2 cellular contexts compared by ENCODE assay signal in the genomic region with DNA sequence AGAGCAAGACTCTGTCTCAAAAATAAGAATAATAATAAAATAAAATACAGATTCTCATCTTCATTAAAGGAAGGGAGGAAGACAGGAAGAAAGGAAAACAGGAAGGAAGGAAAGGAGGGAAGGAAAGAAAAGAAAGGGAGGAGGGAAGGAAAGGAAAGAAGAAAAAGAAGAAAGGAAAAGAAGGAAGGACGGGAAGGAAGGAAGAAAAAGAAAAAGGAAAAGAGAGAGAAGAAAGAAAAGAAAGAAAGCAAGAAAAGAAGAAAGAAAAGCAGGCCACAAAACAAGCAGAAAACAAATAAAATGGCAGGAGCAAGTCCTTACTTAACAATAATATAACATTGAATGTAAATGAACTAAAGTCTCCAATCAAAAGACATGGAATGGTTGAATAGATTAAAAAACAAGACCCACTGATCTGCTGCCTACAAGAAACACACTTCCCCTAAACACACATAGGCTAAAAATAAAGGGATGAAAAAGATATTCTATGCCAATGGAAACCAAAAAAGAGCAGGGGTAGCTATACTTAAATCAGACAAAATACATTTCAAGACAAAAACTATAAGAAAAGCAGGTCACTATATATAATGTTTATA.
A peak's percentile ranks its signal among the peaks of the same experiment; 100 is the strongest.
TF ChIP-seq lines count a peak whose summit lies in the region.

No MANE protein-coding gene starts in this region.

TF ChIP-seq in K562, 482 proteins besides CTCF, POLR2A, EP300 and RAD21:
- TF ChIP-seq REST (CRISPR knock-in tag; IDR thresholded peaks at IDR 0.05; ENCODE audit: low read depth) (no peak), MAFF (IDR thresholded peaks at IDR 0.05; ENCODE audit: low read length) (no peak), BRF1 (IDR thresholded peaks at IDR 0.05; ENCODE audit: borderline replicate concordance, extremely low read depth, insufficient read length) (no peak), ZNF324 (CRISPR knock-in tag; IDR thresholded peaks at IDR 0.05) (no peak), EGR1 (conservative IDR thresholded peaks at IDR 0.05) (no peak), GTF2E2 (tag; IDR thresholded peaks at IDR 0.05) (no peak), ZNF75A (CRISPR knock-in tag; IDR thresholded peaks at IDR 0.05) (no peak), E2F8 (IDR thresholded peaks at IDR 0.05; ENCODE audit: low read depth, partially characterized antibody) (no peak)
- TF ChIP-seq, protein P1, sequence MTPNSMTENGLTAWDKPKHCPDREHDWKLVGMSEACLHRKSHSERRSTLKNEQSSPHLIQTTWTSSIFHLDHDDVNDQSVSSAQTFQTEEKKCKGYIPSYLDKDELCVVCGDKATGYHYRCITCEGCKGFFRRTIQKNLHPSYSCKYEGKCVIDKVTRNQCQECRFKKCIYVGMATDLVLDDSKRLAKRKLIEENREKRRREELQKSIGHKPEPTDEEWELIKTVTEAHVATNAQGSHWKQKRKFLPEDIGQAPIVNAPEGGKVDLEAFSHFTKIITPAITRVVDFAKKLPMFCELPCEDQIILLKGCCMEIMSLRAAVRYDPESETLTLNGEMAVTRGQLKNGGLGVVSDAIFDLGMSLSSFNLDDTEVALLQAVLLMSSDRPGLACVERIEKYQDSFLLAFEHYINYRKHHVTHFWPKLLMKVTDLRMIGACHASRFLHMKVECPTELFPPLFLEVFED (CRISPR knock-in tag; conservative IDR thresholded peaks at IDR 0.05), result 0 out of 2 replicates have a peak, but pooled peaks have one; percentile 45
- TF ChIP-seq, protein P2, sequence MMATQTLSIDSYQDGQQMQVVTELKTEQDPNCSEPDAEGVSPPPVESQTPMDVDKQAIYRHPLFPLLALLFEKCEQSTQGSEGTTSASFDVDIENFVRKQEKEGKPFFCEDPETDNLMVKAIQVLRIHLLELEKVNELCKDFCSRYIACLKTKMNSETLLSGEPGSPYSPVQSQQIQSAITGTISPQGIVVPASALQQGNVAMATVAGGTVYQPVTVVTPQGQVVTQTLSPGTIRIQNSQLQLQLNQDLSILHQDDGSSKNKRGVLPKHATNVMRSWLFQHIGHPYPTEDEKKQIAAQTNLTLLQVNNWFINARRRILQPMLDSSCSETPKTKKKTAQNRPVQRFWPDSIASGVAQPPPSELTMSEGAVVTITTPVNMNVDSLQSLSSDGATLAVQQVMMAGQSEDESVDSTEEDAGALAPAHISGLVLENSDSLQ (IDR thresholded peaks at IDR 0.05), result no peak
- TF ChIP-seq, protein P3, sequence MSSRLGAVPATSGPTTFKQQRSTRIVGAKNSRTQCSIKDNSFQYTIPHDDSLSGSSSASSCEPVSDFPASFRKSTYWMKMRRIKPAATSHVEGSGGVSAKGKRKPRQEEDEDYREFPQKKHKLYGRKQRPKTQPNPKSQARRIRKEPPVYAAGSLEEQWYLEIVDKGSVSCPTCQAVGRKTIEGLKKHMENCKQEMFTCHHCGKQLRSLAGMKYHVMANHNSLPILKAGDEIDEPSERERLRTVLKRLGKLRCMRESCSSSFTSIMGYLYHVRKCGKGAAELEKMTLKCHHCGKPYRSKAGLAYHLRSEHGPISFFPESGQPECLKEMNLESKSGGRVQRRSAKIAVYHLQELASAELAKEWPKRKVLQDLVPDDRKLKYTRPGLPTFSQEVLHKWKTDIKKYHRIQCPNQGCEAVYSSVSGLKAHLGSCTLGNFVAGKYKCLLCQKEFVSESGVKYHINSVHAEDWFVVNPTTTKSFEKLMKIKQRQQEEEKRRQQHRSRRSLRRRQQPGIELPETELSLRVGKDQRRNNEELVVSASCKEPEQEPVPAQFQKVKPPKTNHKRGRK (tag; IDR thresholded peaks at IDR 0.05), result peak; percentile 87

TF ChIP-seq in endothelial cell of umbilical vein, 7 proteins besides CTCF, POLR2A, EP300 and RAD21 (continued from another document):
- TF ChIP-seq POLR2AphosphoS5 (IDR thresholded peaks at IDR 0.05; ENCODE audit: insufficient read depth, low read depth, low read length), result no peak
- no peak for TF ChIP-seq GATA2 (IDR thresholded peaks at IDR 0.05; ENCODE audit: insufficient read depth, insufficient read length, low read depth, low read length)
- TF ChIP-seq MYC (IDR thresholded peaks at IDR 0.05; ENCODE audit: low read depth, low read length), result no peak
- no peak for TF ChIP-seq JUN (IDR thresholded peaks at IDR 0.05; ENCODE audit: borderline replicate concordance, insufficient read depth, insufficient read length, low read depth)
- TF ChIP-seq FOS (IDR thresholded peaks at IDR 0.05; ENCODE audit: borderline replicate concordance, insufficient read depth, low read length), result no peak
TF ChIP-seq in endothelial cell of umbilical vein: peak in this region for 0.
